Comparison of ENCODE assay signal across 10 cellular contexts in genomic region chr1:112394743-112395062, GRCh38. TPM values are rescaled to one million over a fixed set of nuclear protein-coding genes. Genes with fewer than 3 reads are reported as not detected.
DNase-seq lines count a peak whose midpoint lies in the region; ATAC-seq, FAIRE-seq and TF ChIP-seq lines count a peak whose summit lies in the region.
"Had no signal": no experiment of that assay in that cellular context is flagged by ENCODE, and none has a peak within 500 bp of the region (broad histone marks: within the 10 kb centered on the region; RNA-seq: fewer than 3 reads in every experiment).

No MANE protein-coding gene starts in this region.

- H3K27me3 ChIP-seq in K562 (ENCODE audit: control insufficient read depth in 2 of 2, insufficient read depth in 2 of 2, low read length in 2 of 2), result peaks cover 3 to 8% of the 10 kb centered on the region in 2 experiments; a peak in 3 of 5 replicates
- no peaks in the 10 kb centered on the region for H3K27me3 ChIP-seq in lower lobe of right lung (ENCODE audit: low read depth)
- no peaks in the 10 kb centered on the region for H3K27me3 ChIP-seq in testis

- no peak for DNase-seq in T-helper 2 cell treated with Interferon-gamma antibody and Interleukin-4, amounts not matched to agents 5 μg/mL and 100 μg/mL, for 36 hours (ENCODE audit: low spot score)
- no peak for DNase-seq in T-helper 2 cell
- DNase-seq in K562 (ENCODE audit: extremely low read depth in 1 of 4, low spot score in 3 of 4), result no peak
- no peak for DNase-seq in lower lobe of right lung
- DNase-seq in testis, result no peak
- no peak for DNase-seq in sciatic nerve (ENCODE audit: low spot score)
- DNase-seq in NCI-H1417 (lab: John Stamatoyannopoulos, UW), result no peak
- no peak for DNase-seq in RCC 7860 (ENCODE audit: low spot score)
- DNase-seq: NCI-H1105 had no signal

- FAIRE-seq in K562 (lab: Jason Lieb, UNC) (no peak), RCC 7860 (lab: Jason Lieb, UNC) (no peak)
- FAIRE-seq: A204.1 had no signal

- H3K27ac ChIP-seq in K562 (ENCODE audit: extremely low read depth, low read depth, low read length), result no peak overlapping the region
- peak overlapping the region; percentile 92 for H3K27ac ChIP-seq in lower lobe of right lung
- H3K27ac ChIP-seq in testis, result peak overlapping the region; percentile 69 to 86

- TF ChIP-seq CTCF in K562 (IDR thresholded peaks at IDR 0.05 in 2 of 3, conservative IDR thresholded peaks at IDR 0.05 in 1 of 3; ENCODE audit: insufficient read depth in 2 of 3, low read depth in 1 of 3, low read length in 3 of 3), result no peak
- no peak for TF ChIP-seq CTCF in lower lobe of right lung (IDR thresholded peaks at IDR 0.05)
- no peak for TF ChIP-seq CTCF in testis (IDR thresholded peaks at IDR 0.05)

- no peak overlapping the region for H3K27ac Mint-ChIP-seq in T-helper 2 cell treated with Interferon-gamma antibody and Interleukin-4, amounts not matched to agents 5 μg/mL and 100 μg/mL, for 36 hours

- POLR2A ChIA-PET in K562 (lab: Yijun Ruan, JAX), result interaction anchor here (0.7 to 1.3 kb wide), 2 partner anchors 62 to 320 kb away, joined by 3 to 4 read pairs; partner anchors contain the start of gene PPM1J

- H3K4me3 Mint-ChIP-seq in T-helper 2 cell treated with Interferon-gamma antibody and Interleukin-4, amounts not matched to agents 5 μg/mL and 100 μg/mL, for 36 hours, result peak overlapping the region; percentile 21

- no peaks in the 10 kb centered on the region for H3K9me1 ChIP-seq in K562 (ENCODE audit: control insufficient read depth, insufficient read depth, low read length)

- no peaks in the 10 kb centered on the region for H4K20me1 ChIP-seq in K562 (replicated peaks; ENCODE audit: control insufficient read depth, insufficient read depth, low read length)

- intact Hi-C loops in K562 (cut with micrococcal nuclease), result loop anchor here (1.0 to 5.0 kb wide), 2 partner anchors 220 to 648 kb away; no protein-coding TSS in a partner anchor
- intact Hi-C loops in lower lobe of right lung (cut with DNase I), result loop anchor here (5.0 kb wide), 1 partner anchor 73 kb away; no protein-coding TSS in a partner anchor
- intact Hi-C loops in testis (cut with DNase I; ENCODE audit: low total_unique reads), result loop anchor here (5.0 kb wide), 2 partner anchors 73 to 313 kb away; partner anchors contain the start of gene RHOC
- intact Hi-C loops in sciatic nerve (cut with DNase I), result loop anchor here (5.0 kb wide), 1 partner anchor 73 kb away; no protein-coding TSS in a partner anchor

- WGBS in K562 (ENCODE audit: insufficient coverage, low coverage, missing lambda C conversion rate), result 0% methylated on average over 1 of the region's 1 CpG
- 65 to 84% methylated on average over 1 of the region's 1 CpG for WGBS in testis, 2 donors

- no TSS peak for BruUV-seq in K562 (replicated peaks; lab: Mats Ljungman, UMichigan)

- no peak for TF ChIP-seq RAD21 in K562 (CRISPR knock-in tag; conservative IDR thresholded peaks at IDR 0.05 in 1 of 2, IDR thresholded peaks at IDR 0.05 in 1 of 2)

- H3K27me3 Mint-ChIP-seq in T-helper 2 cell treated with Interferon-gamma antibody and Interleukin-4, amounts not matched to agents 5 μg/mL and 100 μg/mL, for 36 hours (ENCODE audit: low read depth), result peaks cover 15% of the 10 kb centered on the region

- H3K4me1 ChIP-seq in K562 (replicated peaks in 1 of 2; ENCODE audit: control insufficient read depth in 2 of 2, insufficient read depth in 2 of 2, low read length in 2 of 2), result peaks cover 11 to 27% of the 10 kb centered on the region in 2 experiments; a peak in 4 of 5 replicates
- peaks cover 66% of the 10 kb centered on the region for H3K4me1 ChIP-seq in lower lobe of right lung
- peaks cover 17% of the 10 kb centered on the region for H3K4me1 ChIP-seq in testis

- ATAC-seq in K562, result no peak
- no peak for ATAC-seq in lower lobe of right lung
- ATAC-seq in sciatic nerve, result no peak

- no peaks in the 10 kb centered on the region for H3K36me3 Mint-ChIP-seq in T-helper 2 cell treated with Interferon-gamma antibody and Interleukin-4, amounts not matched to agents 5 μg/mL and 100 μg/mL, for 36 hours (ENCODE audit: low read depth)

- in situ Hi-C loops in K562 (cut with MboI), result loop anchor here (5.0 kb wide), 4 partner anchors 68 to 408 kb away; partner anchors contain the start of genes CAPZA1, RHOC and ST7L

- TF ChIP-seq EP300 in K562 (IDR thresholded peaks at IDR 0.05; ENCODE audit: low read length), result no peak

- peak overlapping the region; percentile 71 for H2AFZ ChIP-seq in K562 (ENCODE audit: low read depth, low read length)

- TF ChIP-seq POLR2A in K562 (conservative IDR thresholded peaks at IDR 0.05) (no peak), testis (IDR thresholded peaks at IDR 0.05) (no peak)

- H3K9ac ChIP-seq in K562 (ENCODE audit: insufficient read depth in 1 of 2, low read depth in 2 of 2, low read length in 2 of 2), result no peak overlapping the region

- H3K36me3 ChIP-seq in K562 (ENCODE audit: control insufficient read depth, insufficient read depth, low read length), result no peaks in the 10 kb centered on the region
- H3K36me3 ChIP-seq in lower lobe of right lung, result no peaks in the 10 kb centered on the region
- H3K36me3 ChIP-seq in testis (ENCODE audit: low read depth, missing control alignments), result no peaks in the 10 kb centered on the region

- H3K4me2 ChIP-seq in K562 (ENCODE audit: insufficient read depth, low read length), result peak overlapping the region; percentile 61; the same call in 1 of the 2 replicates

- H3K4me3 ChIP-seq in K562 (no peak overlapping the region), lower lobe of right lung (peak overlapping the region; percentile 29), testis (no peak overlapping the region)

- no peaks in the 10 kb centered on the region for H3K9me3 ChIP-seq in K562 (replicated peaks; ENCODE audit: control insufficient read depth, insufficient read depth, low read depth, low read length)
- no peaks in the 10 kb centered on the region for H3K9me3 ChIP-seq in lower lobe of right lung
- H3K9me3 ChIP-seq in testis, result no peaks in the 10 kb centered on the region

- H3K9me3 Mint-ChIP-seq in T-helper 2 cell treated with Interferon-gamma antibody and Interleukin-4, amounts not matched to agents 5 μg/mL and 100 μg/mL, for 36 hours, result no peaks in the 10 kb centered on the region

- no peaks in the 10 kb centered on the region for H3K79me2 ChIP-seq in K562 (ENCODE audit: control insufficient read depth, insufficient read depth, low read length)

- peaks cover 33% of the 10 kb centered on the region for H3K4me1 Mint-ChIP-seq in T-helper 2 cell treated with Interferon-gamma antibody and Interleukin-4, amounts not matched to agents 5 μg/mL and 100 μg/mL, for 36 hours (ENCODE audit: low read depth)

- CTCF ChIA-PET in K562 (lab: Yijun Ruan, JAX; ENCODE audit: low intra/inter-chr PET ratio), result interaction anchor here (1.7 to 2.4 kb wide), 3 partner anchors 71 to 312 kb away, joined by 8 to 14 read pairs (median 9); partner anchors contain the start of gene RHOC

TF ChIP-seq in K562, 482 proteins besides CTCF, POLR2A, EP300 and RAD21 (continues in another document):
- TF ChIP-seq NFATC3 (IDR thresholded peaks at IDR 0.05) (no peak), RFX1 (IDR thresholded peaks at IDR 0.05) (no peak), NCOA6 (IDR thresholded peaks at IDR 0.05) (no peak), NFXL1 (CRISPR knock-in tag; IDR thresholded peaks at IDR 0.05) (no peak), BCOR (IDR thresholded peaks at IDR 0.05) (0 out of 2 replicates have a peak, but pooled peaks have one; percentile 27), RBM25 (IDR thresholded peaks at IDR 0.05; ENCODE audit: low read depth, low read length, severe bottlenecking) (peak; percentile 47), CBX8 (IDR thresholded peaks at IDR 0.05; ENCODE audit: borderline replicate concordance, extremely low read depth, low read depth, low read length, poor library complexity, severe bottlenecking) (no peak), RBM15 (IDR thresholded peaks at IDR 0.05; ENCODE audit: insufficient read depth, low read length) (no peak), MED1 (CRISPR knock-in tag; IDR thresholded peaks at IDR 0.05; ENCODE audit: borderline replicate concordance) (no peak)
- TF ChIP-seq, protein P1, sequence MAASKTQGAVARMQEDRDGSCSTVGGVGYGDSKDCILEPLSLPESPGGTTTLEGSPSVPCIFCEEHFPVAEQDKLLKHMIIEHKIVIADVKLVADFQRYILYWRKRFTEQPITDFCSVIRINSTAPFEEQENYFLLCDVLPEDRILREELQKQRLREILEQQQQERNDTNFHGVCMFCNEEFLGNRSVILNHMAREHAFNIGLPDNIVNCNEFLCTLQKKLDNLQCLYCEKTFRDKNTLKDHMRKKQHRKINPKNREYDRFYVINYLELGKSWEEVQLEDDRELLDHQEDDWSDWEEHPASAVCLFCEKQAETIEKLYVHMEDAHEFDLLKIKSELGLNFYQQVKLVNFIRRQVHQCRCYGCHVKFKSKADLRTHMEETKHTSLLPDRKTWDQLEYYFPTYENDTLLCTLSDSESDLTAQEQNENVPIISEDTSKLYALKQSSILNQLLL (CRISPR knock-in tag; IDR thresholded peaks at IDR 0.05; ENCODE audit: borderline replicate concordance), result no peak

RNA-seq across cellular contexts. Expression of gene CTTNBP2NL, which starts 1.3 kb away (rescaled TPM):
- 0.35 and 1.9 TPM in 2 replicates for total RNA-seq in K562 (2011; cell fraction: chromatin; rRNA removed; ENCODE audit: low replicate concordance)
- total RNA-seq in K562 (2011; cell fraction: nucleolus; rRNA removed), result 0.26 and 0.50 TPM in 2 replicates
- 0.59 and 2.0 TPM in 2 replicates for total RNA-seq in K562 (2011; cell fraction: nucleoplasm; rRNA removed)
- total RNA-seq in K562 (2014; rRNA removed) (0.27 and 0.65 TPM in 2 replicates), K562 (2014; rRNA removed; fragmentation: Illumina TruSeq; extraction: Trizol) (0.62 and 0.67 TPM in 2 replicates), K562 (2015; rRNA removed; fragmentation: Illumina TruSeq; extraction: Trizol) (0.68 and 0.91 TPM in 2 replicates), K562 (2021) (1.4 and 1.6 TPM in 2 replicates), lower lobe of right lung (56.3 TPM), testis (10 to 100 TPM; 16.3 to 19.4 TPM), sciatic nerve (63.4 TPM)
- polyA plus RNA-seq in K562 (2011; rRNA removed) (0.60 and 1.6 TPM in 2 replicates), K562 (2014; fragmentation: Illumina TruSeq; extraction: Trizol) (0.64 and 0.76 TPM in 2 replicates), K562 (2014; fragmentation: Nextera tagmentation; extraction: Ambion mirVana) (under 1 TPM; 0.28 to 0.89 TPM), K562 (2014; rRNA removed) (0.39 and 0.57 TPM in 2 replicates), testis (ENCODE audit: insufficient read depth, low read depth, low replicate concordance) (13.8 TPM)
- 0.33 and 1.4 TPM in 2 replicates for polyA plus RNA-seq in K562 (2011; cell fraction: cytosol; rRNA removed)
- polyA plus RNA-seq in K562 (2011; cell fraction: nucleus; rRNA removed), result 0.30 and 1.1 TPM in 2 replicates
- polyA plus RNA-seq in K562 (2012), result 0.68 and 1.1 TPM in 2 replicates
- 1.1 and 5.9 TPM in 2 replicates for polyA minus RNA-seq in K562 (2011; rRNA and poly(A)+ RNA removed)
- 0.38 and 1.5 TPM in 2 replicates for polyA minus RNA-seq in K562 (2011; cell fraction: cytosol; rRNA and poly(A)+ RNA removed)
- 0.67 and 2.6 TPM in 2 replicates for polyA minus RNA-seq in K562 (2011; cell fraction: nucleus; rRNA and poly(A)+ RNA removed)

Comparison
In these comparisons a context has a peak if more than half of its experiments do, and no peak if none do; other contexts are left out.
1. RNA of gene CTTNBP2NL, which starts 1.3 kb away (total RNA-seq): 63.4 TPM in sciatic nerve (single experiment), 56.3 TPM in lower lobe of right lung (single experiment) and 16.3 to 19.4 TPM in testis; 0.26 to 2.0 TPM in K562; every median in the first group is over 4 times any median in the second.